In genomic region chr2:143161982-143162837, GRCh38 we compare ENCODE assay signal across 8 cellular contexts. TPM values are rescaled to one million over a fixed set of nuclear protein-coding genes. Genes with fewer than 3 reads are reported as not detected.
DNase-seq lines count a peak whose midpoint lies in the region; ATAC-seq and TF ChIP-seq lines count a peak whose summit lies in the region.

No MANE protein-coding gene starts in this region.

- no peak overlapping the region for H3K9ac ChIP-seq in endodermal cell (ENCODE audit: extremely low read depth, low read length, poor library complexity, severe bottlenecking)

- TF ChIP-seq CTCF in AG04449 (IDR thresholded peaks at IDR 0.05; ENCODE audit: insufficient read depth, low read length, missing control alignments) (peak; percentile 46), endodermal cell (conservative IDR thresholded peaks at IDR 0.05) (peak; percentile 90), neural crest cell (conservative IDR thresholded peaks at IDR 0.05) (peak; percentile 79), type B pancreatic cell (conservative IDR thresholded peaks at IDR 0.05) (peak; percentile 83)

- H3K36me3 Mint-ChIP-seq in endodermal cell (ENCODE audit: low read depth) (no peaks in the 10 kb centered on the region), neural crest cell (ENCODE audit: low read depth) (no peaks in the 10 kb centered on the region), type B pancreatic cell (no peaks in the 10 kb centered on the region)

- peak; percentile 51 for ATAC-seq in GM18499 (IDR thresholded peaks at IDR 0.05; ENCODE audit: insufficient read depth, unreplicated experiment)
- ATAC-seq in HG02884 (IDR thresholded peaks at IDR 0.05; ENCODE audit: unreplicated experiment): peak; percentile 77

- H3K4me3 ChIP-seq in AG04449 (ENCODE audit: low read depth, low read length) (no peak overlapping the region), endodermal cell (ENCODE audit: low read length) (no peak overlapping the region)

- H3K27ac Mint-ChIP-seq in endodermal cell: no peak overlapping the region
- H3K27ac Mint-ChIP-seq in neural crest cell (ENCODE audit: unreplicated experiment): no peak overlapping the region
- no peak overlapping the region for H3K27ac Mint-ChIP-seq in type B pancreatic cell

- 71 to 76% methylated on average over 10 to 12 of the region's 12 CpGs for WGBS in endodermal cell (ENCODE audit: insufficient coverage in 1 of 2, insufficient read length in 1 of 2), 2 experiments

- H3K9me3 ChIP-seq in endodermal cell (ENCODE audit: control insufficient read depth, low read length): no peaks in the 10 kb centered on the region

- no peaks in the 10 kb centered on the region for H3K36me3 ChIP-seq in endodermal cell (ENCODE audit: control insufficient read depth, insufficient read depth, low read length)

- CTCF ChIA-PET in AG04449 (lab: Yijun Ruan, JAX): interaction anchor here (1.2 to 2.6 kb wide), 3 partner anchors 19 to 97 kb away, joined by 3 to 16 read pairs (median 4); no protein-coding TSS in a partner anchor

- H3K27me3 ChIP-seq in endodermal cell (ENCODE audit: control insufficient read depth, insufficient read depth, low read length, poor library complexity, severe bottlenecking): no peaks in the 10 kb centered on the region

- POLR2A ChIA-PET in AG04449 (lab: Yijun Ruan, JAX): no interaction called here

- H3K4me1 ChIP-seq in endodermal cell (ENCODE audit: control insufficient read depth, insufficient read depth, low read length): no peaks in the 10 kb centered on the region

- no peak for DNase-seq in AG04449 (ENCODE audit: low read depth, low spot score)
- peak; percentile 4 for DNase-seq in NCI-H2196 treated with DMSO at 0.1 percent for 48 hours (lab: John Stamatoyannopoulos, UW; ENCODE audit: unreplicated experiment)
- DNase-seq in activated CD4-positive, alpha-beta T cell treated with anti-CD3 and anti-CD28 coated beads, Interleukin-2, amount 50 U/mL, for 4 hours: peak; percentile 57 to 61
- DNase-seq in endodermal cell: peak; percentile 75
- peak; percentile 24 for DNase-seq in neural crest cell (ENCODE audit: low read depth, low spot score)
- DNase-seq in type B pancreatic cell (ENCODE audit: extremely low spot score, unreplicated experiment): no peak

- H3K4me3 Mint-ChIP-seq in endodermal cell: no peak overlapping the region
- no peak overlapping the region for H3K4me3 Mint-ChIP-seq in neural crest cell
- H3K4me3 Mint-ChIP-seq in type B pancreatic cell: no peak overlapping the region

- H3K4me1 Mint-ChIP-seq in endodermal cell (peaks cover 7% of the 10 kb centered on the region), neural crest cell (peaks cover 13% of the 10 kb centered on the region), type B pancreatic cell (ENCODE audit: unreplicated experiment) (peaks cover 9% of the 10 kb centered on the region)

- H3K27ac ChIP-seq in endodermal cell (ENCODE audit: low read depth, low read length): no peak overlapping the region

- no peaks in the 10 kb centered on the region for H3K9me3 Mint-ChIP-seq in endodermal cell
- H3K9me3 Mint-ChIP-seq in neural crest cell: no peaks in the 10 kb centered on the region
- H3K9me3 Mint-ChIP-seq in type B pancreatic cell: no peaks in the 10 kb centered on the region

- H3K27me3 Mint-ChIP-seq in endodermal cell (ENCODE audit: insufficient read depth) (no peaks in the 10 kb centered on the region), neural crest cell (ENCODE audit: low read depth) (peaks cover 3% of the 10 kb centered on the region), type B pancreatic cell (peaks cover 35% of the 10 kb centered on the region)

RNA-seq across cellular contexts. Expression of gene ARHGAP15, which starts 33.0 kb away (rescaled TPM):
- under 1 TPM in 1 of 2 donors, not detected in 1; 0.86 TPM for total RNA-seq in endodermal cell
- 7.4 TPM for polyA plus RNA-seq in endodermal cell (2013, experiment 1 of 2)
- polyA plus RNA-seq in endodermal cell (2013, experiment 2 of 2): 8.9 TPM
- total RNA-seq in neural crest cell: 2.8 and 3.2 TPM in 2 replicates
- total RNA-seq in type B pancreatic cell (ENCODE audit: low replicate concordance): not detected in 2 replicates

Comparison
In these comparisons a context has a peak if more than half of its experiments do, and no peak if none do; other contexts are left out.
1. DNase-seq: peak in NCI-H2196 treated with DMSO at 0.1 percent for 48 hours (single experiment), activated CD4-positive, alpha-beta T cell treated with anti-CD3 and anti-CD28 coated beads, Interleukin-2, amount 50 U/mL, for 4 hours (2 of 2), endodermal cell (single experiment) and neural crest cell (single experiment); none in AG04449 (single experiment) and type B pancreatic cell (single experiment).
2. Peak in every context shown above with its lines, with median percentiles within 50 percentile points of each other: CTCF ChIP-seq.